ENCODE assay signal across 1 cellular context in the genomic region with DNA sequence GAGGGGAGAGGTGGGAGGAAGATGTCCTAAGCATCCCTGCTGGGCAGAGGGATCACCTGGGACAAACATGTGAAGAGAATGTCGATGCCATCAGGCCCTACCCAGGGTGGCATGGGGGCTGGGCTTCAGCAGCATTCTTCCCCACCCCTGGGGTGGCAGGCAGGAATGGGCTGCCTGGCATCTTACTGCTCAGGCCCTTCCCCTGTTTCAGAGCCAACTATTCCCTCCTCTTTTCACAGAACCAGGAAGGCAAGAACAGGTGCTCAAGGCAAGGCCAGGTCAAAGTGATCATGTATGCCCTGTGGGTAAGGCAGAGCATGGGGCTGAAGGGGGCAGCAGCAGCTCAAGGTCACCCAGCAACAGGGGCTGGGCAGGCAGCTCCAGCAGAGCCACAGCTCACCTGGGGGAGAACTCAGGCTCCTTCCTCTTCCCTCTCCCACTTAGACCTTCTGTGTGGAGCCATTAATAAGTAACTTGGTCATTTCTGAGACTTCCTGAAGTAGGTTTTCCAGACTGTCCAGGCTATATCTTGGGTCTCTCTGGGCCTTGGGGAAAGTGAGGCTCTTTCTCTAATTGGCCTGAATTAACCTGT.
TF ChIP-seq lines count a peak whose summit lies in the region.

No MANE protein-coding gene starts in this region.

TF ChIP-seq in GM23338, 12 proteins besides CTCF, POLR2A, EP300 and RAD21 (continued from another document):
- no peak for TF ChIP-seq ZNF462 (CRISPR knock-in tag; IDR thresholded peaks at IDR 0.05)
- TF ChIP-seq, protein P1, sequence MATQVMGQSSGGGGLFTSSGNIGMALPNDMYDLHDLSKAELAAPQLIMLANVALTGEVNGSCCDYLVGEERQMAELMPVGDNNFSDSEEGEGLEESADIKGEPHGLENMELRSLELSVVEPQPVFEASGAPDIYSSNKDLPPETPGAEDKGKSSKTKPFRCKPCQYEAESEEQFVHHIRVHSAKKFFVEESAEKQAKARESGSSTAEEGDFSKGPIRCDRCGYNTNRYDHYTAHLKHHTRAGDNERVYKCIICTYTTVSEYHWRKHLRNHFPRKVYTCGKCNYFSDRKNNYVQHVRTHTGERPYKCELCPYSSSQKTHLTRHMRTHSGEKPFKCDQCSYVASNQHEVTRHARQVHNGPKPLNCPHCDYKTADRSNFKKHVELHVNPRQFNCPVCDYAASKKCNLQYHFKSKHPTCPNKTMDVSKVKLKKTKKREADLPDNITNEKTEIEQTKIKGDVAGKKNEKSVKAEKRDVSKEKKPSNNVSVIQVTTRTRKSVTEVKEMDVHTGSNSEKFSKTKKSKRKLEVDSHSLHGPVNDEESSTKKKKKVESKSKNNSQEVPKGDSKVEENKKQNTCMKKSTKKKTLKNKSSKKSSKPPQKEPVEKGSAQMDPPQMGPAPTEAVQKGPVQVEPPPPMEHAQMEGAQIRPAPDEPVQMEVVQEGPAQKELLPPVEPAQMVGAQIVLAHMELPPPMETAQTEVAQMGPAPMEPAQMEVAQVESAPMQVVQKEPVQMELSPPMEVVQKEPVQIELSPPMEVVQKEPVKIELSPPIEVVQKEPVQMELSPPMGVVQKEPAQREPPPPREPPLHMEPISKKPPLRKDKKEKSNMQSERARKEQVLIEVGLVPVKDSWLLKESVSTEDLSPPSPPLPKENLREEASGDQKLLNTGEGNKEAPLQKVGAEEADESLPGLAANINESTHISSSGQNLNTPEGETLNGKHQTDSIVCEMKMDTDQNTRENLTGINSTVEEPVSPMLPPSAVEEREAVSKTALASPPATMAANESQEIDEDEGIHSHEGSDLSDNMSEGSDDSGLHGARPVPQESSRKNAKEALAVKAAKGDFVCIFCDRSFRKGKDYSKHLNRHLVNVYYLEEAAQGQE (IDR thresholded peaks at IDR 0.05; ENCODE audit: unreplicated experiment) = no peak
TF ChIP-seq in GM23338: peak in this region for 0.
